In the genomic region with DNA sequence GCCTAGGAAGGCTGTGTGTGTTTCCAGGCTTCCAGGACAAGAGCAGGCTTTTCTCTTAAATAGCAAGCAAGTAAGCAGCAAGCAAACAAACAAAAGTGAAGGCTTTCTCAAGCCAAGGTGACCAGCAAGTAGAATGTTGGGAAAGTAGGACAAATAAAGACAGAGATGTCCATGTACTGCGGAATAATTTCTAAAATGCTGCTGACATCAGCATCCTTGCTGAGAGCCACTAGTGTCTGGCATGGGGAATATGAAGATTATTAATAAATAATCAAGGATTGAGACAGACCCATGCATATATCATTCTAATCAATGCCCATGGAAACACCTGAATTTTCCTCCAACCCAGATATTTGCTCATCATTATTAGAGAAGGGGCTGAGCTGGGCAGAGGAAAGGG, we compare ENCODE assay signal across 1 cellular context.
TF ChIP-seq lines count a peak whose summit lies in the region.

No MANE protein-coding gene starts in this region.

TF ChIP-seq in IMR-90, 13 proteins besides CTCF, POLR2A, EP300 and RAD21:
- TF ChIP-seq, protein P1, sequence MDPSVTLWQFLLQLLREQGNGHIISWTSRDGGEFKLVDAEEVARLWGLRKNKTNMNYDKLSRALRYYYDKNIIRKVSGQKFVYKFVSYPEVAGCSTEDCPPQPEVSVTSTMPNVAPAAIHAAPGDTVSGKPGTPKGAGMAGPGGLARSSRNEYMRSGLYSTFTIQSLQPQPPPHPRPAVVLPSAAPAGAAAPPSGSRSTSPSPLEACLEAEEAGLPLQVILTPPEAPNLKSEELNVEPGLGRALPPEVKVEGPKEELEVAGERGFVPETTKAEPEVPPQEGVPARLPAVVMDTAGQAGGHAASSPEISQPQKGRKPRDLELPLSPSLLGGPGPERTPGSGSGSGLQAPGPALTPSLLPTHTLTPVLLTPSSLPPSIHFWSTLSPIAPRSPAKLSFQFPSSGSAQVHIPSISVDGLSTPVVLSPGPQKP (IDR thresholded peaks at IDR 0.05; ENCODE audit: borderline replicate concordance, low read depth, low read length): no peak
- TF ChIP-seq MXI1 (IDR thresholded peaks at IDR 0.05; ENCODE audit: borderline replicate concordance, low read depth, low read length) (no peak), MAFK (IDR thresholded peaks at IDR 0.05; ENCODE audit: low read depth, low read length) (peak; percentile 76), FOS (IDR thresholded peaks at IDR 0.05; ENCODE audit: low read depth, low read length) (no peak)
TF ChIP-seq in IMR-90: peak in this region for 1.
